24 cellular contexts compared by ENCODE assay signal in genomic region chr1:226804907-226805759, GRCh38.
DNase-seq lines count a peak whose midpoint lies in the region; ATAC-seq, FAIRE-seq and TF ChIP-seq lines count a peak whose summit lies in the region.
"Had no signal": no experiment of that assay in that cellular context is flagged by ENCODE, and none has a peak within 500 bp of the region (broad histone marks: within the 10 kb centered on the region; RNA-seq: fewer than 3 reads in every experiment).

No MANE protein-coding gene starts in this region.

- H3K4me2 ChIP-seq in astrocyte (ENCODE audit: low read length) = no peak overlapping the region
- H3K4me2 ChIP-seq in neuronal stem cell (ENCODE audit: insufficient read depth, low read length, poor library complexity, severe bottlenecking) = no peak overlapping the region

- no peak overlapping the region for H3K4me3 Mint-ChIP-seq in astrocyte (ENCODE audit: unreplicated experiment)
- H3K4me3 Mint-ChIP-seq: CD8-positive, alpha-beta T cell had no signal

- H3K36me3 ChIP-seq in astrocyte (ENCODE audit: insufficient read depth, low read length) (no peaks in the 10 kb centered on the region), neuronal stem cell (replicated peaks in 1 of 2; ENCODE audit: control insufficient read depth in 2 of 2, insufficient read depth in 2 of 2, low read length in 2 of 2) (no peaks in the 10 kb centered on the region), body of pancreas (replicated peaks in 1 of 2; ENCODE audit: insufficient read depth in 1 of 2, low read depth in 2 of 2) (no peaks in the 10 kb centered on the region)
- H3K36me3 ChIP-seq in effector memory CD4-positive, alpha-beta T cell (ENCODE audit: control insufficient read depth, insufficient read depth, low read length) = no peaks in the 10 kb centered on the region
- H3K36me3 ChIP-seq: BLaER1 treated with 17β-estradiol and CSF1 and Interleukin-3, amounts not matched to agents 10 nM and 100 nM; SJSA1 had no signal

- no peak overlapping the region for H2BK5ac ChIP-seq in neuronal stem cell (ENCODE audit: low read length)

- H3K4me1 ChIP-seq in astrocyte (ENCODE audit: insufficient read depth, low read length) (peaks cover 6% of the 10 kb centered on the region), neuronal stem cell (ENCODE audit: control insufficient read depth in 2 of 2, insufficient read depth in 1 of 2, low read depth in 1 of 2, low read length in 2 of 2) (peaks cover 4 to 6% of the 10 kb centered on the region in 2 donors), body of pancreas (no peaks in the 10 kb centered on the region)
- H3K4me1 ChIP-seq in effector memory CD4-positive, alpha-beta T cell (ENCODE audit: control insufficient read depth, insufficient read depth, low read length, poor library complexity, severe bottlenecking) = peaks cover under 1% of the 10 kb centered on the region
- H3K4me1 ChIP-seq: SJSA1 had no signal

- no peak overlapping the region for H3K14ac ChIP-seq in neuronal stem cell (ENCODE audit: low read length)

- no peak overlapping the region for H3K27ac ChIP-seq in astrocyte (ENCODE audit: low read depth, low read length)
- no peak overlapping the region for H3K27ac ChIP-seq in neuronal stem cell (replicated peaks; ENCODE audit: low read length)
- no peak overlapping the region for H3K27ac ChIP-seq in body of pancreas
- H3K27ac ChIP-seq in effector memory CD4-positive, alpha-beta T cell (ENCODE audit: insufficient read depth, low read length, poor library complexity, severe bottlenecking) = no peak overlapping the region
- H3K27ac ChIP-seq: 22Rv1; BLaER1 treated with 17β-estradiol and CSF1 and Interleukin-3, amounts not matched to agents 10 nM and 100 nM; HL-60; SJSA1 had no signal

- H3K4me3 ChIP-seq in astrocyte (ENCODE audit: insufficient read depth, low read depth, low read length) = no peak overlapping the region
- no peak overlapping the region for H3K4me3 ChIP-seq in neuronal stem cell (ENCODE audit: low read length in 2 of 2)
- H3K4me3 ChIP-seq in body of pancreas = no peak overlapping the region
- no peak overlapping the region for H3K4me3 ChIP-seq in effector memory CD4-positive, alpha-beta T cell (ENCODE audit: insufficient read depth, low read depth, low read length, poor library complexity, severe bottlenecking)
- H3K4me3 ChIP-seq: BLaER1 treated with 17β-estradiol and CSF1 and Interleukin-3, amounts not matched to agents 10 nM and 100 nM; SJSA1 had no signal

- peak overlapping the region; percentile 14 for H2AK5ac ChIP-seq in neuronal stem cell (ENCODE audit: low read depth, low read length)

- no peak overlapping the region for H4K91ac ChIP-seq in neuronal stem cell (ENCODE audit: low read depth, low read length, poor library complexity)

- FAIRE-seq in astrocyte (lab: Jason Lieb, UNC) = no peak
- FAIRE-seq: RCC 7860 had no signal

- no peak for ATAC-seq in body of pancreas
- no peak for ATAC-seq in HG03521 (IDR thresholded peaks at IDR 0.05; ENCODE audit: unreplicated experiment)
- ATAC-seq: CD8-positive, alpha-beta T cell had no signal

- no peak for TF ChIP-seq POLR2A in body of pancreas (IDR thresholded peaks at IDR 0.05)

- intact Hi-C loops in body of pancreas (cut with DNase I) = no loop called here

- H3K27me3 ChIP-seq in astrocyte (ENCODE audit: insufficient read depth, low read length) (no peaks in the 10 kb centered on the region), neuronal stem cell (ENCODE audit: control insufficient read depth in 3 of 3, insufficient read depth in 3 of 3, low read depth in 1 of 3, low read length in 3 of 3) (no peaks in the 10 kb centered on the region), body of pancreas (no peaks in the 10 kb centered on the region)
- no peaks in the 10 kb centered on the region for H3K27me3 ChIP-seq in effector memory CD4-positive, alpha-beta T cell (replicated peaks; ENCODE audit: control insufficient read depth, insufficient read depth, low read length, poor library complexity, severe bottlenecking)
- H3K27me3 ChIP-seq: BLaER1 treated with 17β-estradiol and CSF1 and Interleukin-3, amounts not matched to agents 10 nM and 100 nM; SJSA1 had no signal

- H3K27ac Mint-ChIP-seq in astrocyte (ENCODE audit: unreplicated experiment) = peak overlapping the region; percentile 41
- H3K27ac Mint-ChIP-seq: CD8-positive, alpha-beta T cell had no signal

- no peaks in the 10 kb centered on the region for H3K36me3 Mint-ChIP-seq in astrocyte (ENCODE audit: low read depth, unreplicated experiment)
- H3K36me3 Mint-ChIP-seq: CD8-positive, alpha-beta T cell had no signal

- peaks cover 31% of the 10 kb centered on the region for H3K27me3 Mint-ChIP-seq in astrocyte (ENCODE audit: low read depth, unreplicated experiment)

- H3K18ac ChIP-seq in neuronal stem cell (ENCODE audit: low read length) = no peak overlapping the region

- no peak overlapping the region for H3K4ac ChIP-seq in neuronal stem cell (ENCODE audit: low read length)

- no peaks in the 10 kb centered on the region for H3K79me2 ChIP-seq in astrocyte (ENCODE audit: insufficient read depth, low read length)

- H2AFZ ChIP-seq in astrocyte (ENCODE audit: low read depth, low read length) = no peak overlapping the region
- no peak overlapping the region for H2AFZ ChIP-seq in neuronal stem cell (ENCODE audit: low read length)

- peak overlapping the region; percentile 15 for H3K23ac ChIP-seq in neuronal stem cell (ENCODE audit: low read depth, low read length, poor library complexity)

- H4K8ac ChIP-seq in neuronal stem cell (ENCODE audit: low read depth, low read length) = no peak overlapping the region

- H3K9ac ChIP-seq in astrocyte (ENCODE audit: low read length) (no peak overlapping the region), neuronal stem cell (ENCODE audit: low read depth, low read length, poor library complexity) (no peak overlapping the region)
- H3K9ac ChIP-seq: BLaER1 treated with 17β-estradiol and CSF1 and Interleukin-3, amounts not matched to agents 10 nM and 100 nM had no signal

- H3K79me1 ChIP-seq in neuronal stem cell (ENCODE audit: low read depth, low read length) = no peaks in the 10 kb centered on the region

- H3K9me3 ChIP-seq in astrocyte (ENCODE audit: insufficient read depth, low read depth, low read length) (no peaks in the 10 kb centered on the region), neuronal stem cell (replicated peaks in 1 of 2; ENCODE audit: control insufficient read depth in 2 of 2, insufficient read depth in 1 of 2, low read depth in 1 of 2, low read length in 2 of 2) (no peaks in the 10 kb centered on the region), body of pancreas (no peaks in the 10 kb centered on the region)
- no peaks in the 10 kb centered on the region for H3K9me3 ChIP-seq in effector memory CD4-positive, alpha-beta T cell (ENCODE audit: control insufficient read depth, low read length)
- H3K9me3 ChIP-seq: BLaER1 treated with 17β-estradiol and CSF1 and Interleukin-3, amounts not matched to agents 10 nM and 100 nM; SJSA1 had no signal

- H2BK120ac ChIP-seq in neuronal stem cell (ENCODE audit: low read depth, low read length) = no peak overlapping the region

- no CpG with 5 or more reads among the region's 12 CpGs for WGBS in neuronal stem cell (ENCODE audit: extremely low coverage in 2 of 2, insufficient read length in 2 of 2, insufficient replicate concordance in 1 of 2), 2 donors
- WGBS in body of pancreas, 2 donors = 76 to 78% methylated on average over 12 of the region's 12 CpGs

- no peaks in the 10 kb centered on the region for H3K9me3 Mint-ChIP-seq in astrocyte (ENCODE audit: unreplicated experiment)
- H3K9me3 Mint-ChIP-seq: CD8-positive, alpha-beta T cell had no signal

- peaks cover 6% of the 10 kb centered on the region for H3K4me1 Mint-ChIP-seq in astrocyte (ENCODE audit: low read depth, unreplicated experiment)

- H2BK12ac ChIP-seq in neuronal stem cell (ENCODE audit: low read length) = no peak overlapping the region

- no peak overlapping the region for H2BK15ac ChIP-seq in neuronal stem cell (ENCODE audit: low read length)

- H4K20me1 ChIP-seq in astrocyte (ENCODE audit: insufficient read depth, low read length) = no peaks in the 10 kb centered on the region
- H4K20me1 ChIP-seq: BLaER1 treated with 17β-estradiol and CSF1 and Interleukin-3, amounts not matched to agents 10 nM and 100 nM had no signal

- TF ChIP-seq CTCF in astrocyte (IDR thresholded peaks at IDR 0.05; ENCODE audit: insufficient read depth, low read depth, low read length) = no peak
- no peak for TF ChIP-seq CTCF in body of pancreas (IDR thresholded peaks at IDR 0.05)

- DNase-seq in NCI-H2171 treated with DMSO at 0.1 percent for 48 hours (lab: John Stamatoyannopoulos, UW) (peak; percentile 58), NCI-H2171 (lab: John Stamatoyannopoulos, UW) (no peak), OCI-M1 (lab: John Stamatoyannopoulos, UW) (peak; percentile 86), astrocyte (ENCODE audit: low read depth) (no peak), neuronal stem cell (ENCODE audit: low spot score) (no peak), body of pancreas (no peak)
- no peak for DNase-seq in effector memory CD4-positive, alpha-beta T cell
- DNase-seq: ACHN; Calu3; CD8-positive, alpha-beta T cell; DMS53; GF-D8; NCI-H1105; NCI-H146; NCI-H2029 treated with DMSO at 0.1 percent for 48 hours; NCI-H446; NCI-H526; SW 1271 had no signal

Comparison
In these comparisons a context has a peak if more than half of its experiments do, and no peak if none do; other contexts are left out.
1. DNase-seq: peak in NCI-H2171 treated with DMSO at 0.1 percent for 48 hours (single experiment) and OCI-M1 (single experiment); none in NCI-H2171 (single experiment), astrocyte (single experiment), neuronal stem cell (single experiment), body of pancreas (0 of 4) and effector memory CD4-positive, alpha-beta T cell (0 of 3).